In genomic region chr14:96852823-96853422, GRCh38 we compare ENCODE assay signal across 9 cellular contexts. TPM values are rescaled to one million over a fixed set of nuclear protein-coding genes. Genes with fewer than 3 reads are reported as not detected.
DNase-seq lines count a peak whose midpoint lies in the region; ATAC-seq and FAIRE-seq lines count a peak whose summit lies in the region.
"Had no signal": no experiment of that assay in that cellular context is flagged by ENCODE, and none has a peak within 500 bp of the region (broad histone marks: within the 10 kb centered on the region; RNA-seq: fewer than 3 reads in every experiment).

No MANE protein-coding gene starts in this region.

- no peak for FAIRE-seq in urothelium cell line (lab: Jason Lieb, UNC)

- no peaks in the 10 kb centered on the region for H3K9me3 Mint-ChIP-seq in activated CD8-positive, alpha-beta T cell treated with anti-CD3 and anti-CD28 coated beads, Interleukin-2, amount 10 ng/mL, durations not matched to agents 7 days and 5 days (ENCODE audit: insufficient read depth)
- H3K9me3 Mint-ChIP-seq: activated naive CD8-positive, alpha-beta T cell treated with anti-CD3 and anti-CD28 coated beads, Interleukin-2, amount 10 ng/mL, durations not matched to agents 7 days and 5 days had no signal

- POLR2A ChIA-PET in activated CD8-positive, alpha-beta T cell treated with anti-CD3 and anti-CD28 coated beads, Interleukin-2, amount 10 ng/mL, durations not matched to agents 7 days and 5 days (lab: Charles Lee) = interaction anchor here (2.2 kb wide), 1 partner anchor 56 kb away, joined by 11 read pairs; the partner anchor contains the start of gene VRK1

- CTCF ChIA-PET in activated CD8-positive, alpha-beta T cell treated with anti-CD3 and anti-CD28 coated beads, Interleukin-2, amount 10 ng/mL, durations not matched to agents 7 days and 5 days (lab: Charles Lee) = interaction anchor here (0.6 to 3.5 kb wide), 32 partner anchors 9 to 440 kb away, joined by 3 to 30 read pairs (median 5); partner anchors contain the start of gene VRK1

- DNase-seq in NCI-H2081 (lab: John Stamatoyannopoulos, UW) = peak; percentile 7 to 41
- no peak for DNase-seq in NCI-H2081 treated with DMSO at 0.1 percent for 48 hours (lab: John Stamatoyannopoulos, UW)
- DNase-seq in NAMALWA (ENCODE audit: low spot score) = peak; percentile 65
- DNase-seq in activated CD8-positive, alpha-beta T cell treated with anti-CD3 and anti-CD28 coated beads, Interleukin-2, amount 10 ng/mL, durations not matched to agents 7 days and 5 days = peak; percentile 26
- peak; percentile 70 for DNase-seq in iris pigment epithelial cell (ENCODE audit: low read depth)
- peak; percentile 2 for DNase-seq in urothelium cell line (ENCODE audit: low spot score)
- no peak for DNase-seq in posterior vena cava (ENCODE audit: low spot score)
- DNase-seq: activated naive CD8-positive, alpha-beta T cell treated with anti-CD3 and anti-CD28 coated beads, Interleukin-2, amount 10 ng/mL, durations not matched to agents 7 days and 5 days had no signal

- no peak overlapping the region for H3K4me3 Mint-ChIP-seq in activated CD8-positive, alpha-beta T cell treated with anti-CD3 and anti-CD28 coated beads, Interleukin-2, amount 10 ng/mL, durations not matched to agents 7 days and 5 days
- H3K4me3 Mint-ChIP-seq: activated naive CD8-positive, alpha-beta T cell treated with anti-CD3 and anti-CD28 coated beads, Interleukin-2, amount 10 ng/mL, durations not matched to agents 7 days and 5 days had no signal

- H3K4me1 Mint-ChIP-seq in activated CD8-positive, alpha-beta T cell treated with anti-CD3 and anti-CD28 coated beads, Interleukin-2, amount 10 ng/mL, durations not matched to agents 7 days and 5 days (ENCODE audit: low read depth) = peaks cover 11% of the 10 kb centered on the region

- H3K27ac Mint-ChIP-seq in activated CD8-positive, alpha-beta T cell treated with anti-CD3 and anti-CD28 coated beads, Interleukin-2, amount 10 ng/mL, durations not matched to agents 7 days and 5 days = no peak overlapping the region
- H3K27ac Mint-ChIP-seq: activated naive CD8-positive, alpha-beta T cell treated with anti-CD3 and anti-CD28 coated beads, Interleukin-2, amount 10 ng/mL, durations not matched to agents 7 days and 5 days had no signal

- intact Hi-C loops in posterior vena cava (cut with DNase I) = no loop called here

- H3K27me3 Mint-ChIP-seq in activated CD8-positive, alpha-beta T cell treated with anti-CD3 and anti-CD28 coated beads, Interleukin-2, amount 10 ng/mL, durations not matched to agents 7 days and 5 days (ENCODE audit: low read depth) = no peaks in the 10 kb centered on the region
- H3K27me3 Mint-ChIP-seq: activated naive CD8-positive, alpha-beta T cell treated with anti-CD3 and anti-CD28 coated beads, Interleukin-2, amount 10 ng/mL, durations not matched to agents 7 days and 5 days had no signal

- ATAC-seq in GM21390 (IDR thresholded peaks at IDR 0.05; ENCODE audit: unreplicated experiment) = peak; percentile 75
- ATAC-seq in activated CD8-positive, alpha-beta T cell treated with anti-CD3 and anti-CD28 coated beads, Interleukin-2, amount 10 ng/mL, durations not matched to agents 7 days and 5 days = peak; percentile 51

- peaks cover 51% of the 10 kb centered on the region for H3K36me3 Mint-ChIP-seq in activated CD8-positive, alpha-beta T cell treated with anti-CD3 and anti-CD28 coated beads, Interleukin-2, amount 10 ng/mL, durations not matched to agents 7 days and 5 days (ENCODE audit: low read depth)

RNA-seq across cellular contexts. Expression of gene VRK1, which starts 55.7 kb away (rescaled TPM):
- total RNA-seq in activated CD8-positive, alpha-beta T cell treated with anti-CD3 and anti-CD28 coated beads, Interleukin-2, amount 10 ng/mL, durations not matched to agents 7 days and 5 days = 10 to 100 TPM; 71.1 to 76.5 TPM
- 10 to 100 TPM; 10.7 to 11.5 TPM for total RNA-seq in posterior vena cava

Comparison
In these comparisons a context has a peak if more than half of its experiments do, and no peak if none do; other contexts are left out.
1. DNase-seq: peak in NCI-H2081 (2 of 2), NAMALWA (single experiment), activated CD8-positive, alpha-beta T cell treated with anti-CD3 and anti-CD28 coated beads, Interleukin-2, amount 10 ng/mL, durations not matched to agents 7 days and 5 days (single experiment), iris pigment epithelial cell (single experiment) and urothelium cell line (single experiment); none in NCI-H2081 treated with DMSO at 0.1 percent for 48 hours (single experiment) and posterior vena cava (single experiment).
2. RNA of gene VRK1, which starts 55.7 kb away (total RNA-seq): 71.1 to 76.5 TPM in activated CD8-positive, alpha-beta T cell treated with anti-CD3 and anti-CD28 coated beads, Interleukin-2, amount 10 ng/mL, durations not matched to agents 7 days and 5 days; 10.7 to 11.5 TPM in posterior vena cava; every median in the first group is over 4 times any median in the second.